1 cellular context compared by ENCODE assay signal in the genomic region with DNA sequence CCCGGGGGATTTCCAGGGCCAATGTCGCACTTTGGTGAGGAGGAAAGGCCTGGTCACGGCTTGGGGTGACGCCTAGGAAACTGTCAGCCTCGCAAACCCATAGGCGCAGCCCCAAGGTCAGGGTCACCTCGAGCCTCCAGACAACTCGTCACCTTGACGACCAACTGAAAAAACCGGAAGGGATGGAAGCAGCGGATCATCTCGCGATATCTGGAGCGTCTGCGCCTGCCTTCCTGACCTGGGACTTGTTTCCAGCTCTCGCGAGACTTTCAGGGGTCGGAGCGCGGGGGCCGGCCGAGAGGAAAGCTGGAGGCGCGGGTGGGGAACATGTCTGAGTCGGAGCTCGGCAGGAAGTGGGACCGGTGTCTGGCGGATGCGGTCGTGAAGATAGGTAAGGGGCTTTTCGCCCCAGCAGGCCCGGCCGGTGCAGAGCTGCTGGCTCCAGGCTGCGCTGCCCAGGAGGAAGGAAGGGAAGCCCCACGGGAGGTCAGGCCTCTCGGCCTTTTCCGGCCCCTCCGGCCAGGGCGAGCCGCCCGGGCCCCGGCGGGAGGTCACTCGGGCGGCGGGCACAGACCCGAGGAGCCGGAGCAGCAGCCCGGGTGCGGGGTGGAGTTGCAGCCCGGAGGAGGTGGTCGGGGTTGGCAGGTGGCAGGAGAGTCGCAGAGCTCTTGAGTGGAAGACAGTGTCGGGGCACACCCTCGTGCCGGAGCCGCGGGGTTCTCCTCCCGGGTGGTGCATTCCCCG.
TF ChIP-seq lines count a peak whose summit lies in the region.

No MANE protein-coding gene starts in this region.

TF ChIP-seq in liver, 16 proteins besides CTCF, POLR2A, EP300 and RAD21 (continued from another document):
- TF ChIP-seq REST (IDR thresholded peaks at IDR 0.05) (peak; percentile 3), EGR1 (IDR thresholded peaks at IDR 0.05; ENCODE audit: low read depth in 2 of 2) (peak in 1 of 2 donors; percentile 12)
- TF ChIP-seq, protein P1, sequence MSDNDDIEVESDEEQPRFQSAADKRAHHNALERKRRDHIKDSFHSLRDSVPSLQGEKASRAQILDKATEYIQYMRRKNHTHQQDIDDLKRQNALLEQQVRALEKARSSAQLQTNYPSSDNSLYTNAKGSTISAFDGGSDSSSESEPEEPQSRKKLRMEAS (IDR thresholded peaks at IDR 0.05) = no peak
